1 cellular context compared by ENCODE assay signal in the genomic region with DNA sequence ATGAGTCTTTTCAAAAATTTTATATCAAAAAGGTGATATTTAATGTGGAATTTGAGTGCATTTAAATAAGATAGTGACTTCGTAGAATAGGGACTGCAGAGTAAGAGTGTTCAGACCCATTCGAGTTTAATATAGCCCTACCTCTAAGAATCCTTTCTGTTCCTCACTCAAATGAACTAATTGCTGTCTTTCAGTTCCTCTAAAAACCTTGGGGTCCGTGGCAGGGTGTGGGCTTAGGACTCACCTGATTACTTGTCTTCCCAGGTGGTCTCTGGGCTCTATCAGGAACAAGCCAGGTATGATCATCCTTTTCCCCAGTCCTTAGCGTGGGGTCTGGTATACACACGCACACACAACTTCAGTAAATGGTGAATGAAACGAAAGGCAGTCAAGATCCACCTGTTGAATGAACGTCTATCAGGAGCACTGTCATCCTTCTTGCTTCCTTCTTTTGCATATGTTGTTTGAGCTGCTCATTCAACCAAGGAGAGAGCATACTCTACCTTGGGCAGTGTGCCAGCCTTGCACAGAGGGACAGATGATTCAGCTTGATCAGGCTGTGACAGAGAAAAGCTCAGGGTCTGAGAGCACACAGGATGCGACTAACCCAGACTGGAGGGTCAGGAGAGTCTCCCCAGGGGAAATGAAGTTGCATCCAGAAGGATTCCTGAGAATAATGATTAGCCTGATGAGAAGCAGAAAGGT.
A peak's percentile ranks its signal among the peaks of the same experiment; 100 is the strongest.
TF ChIP-seq lines count a peak whose summit lies in the region.

No MANE protein-coding gene starts in this region.

TF ChIP-seq in GM12878, 131 proteins besides CTCF, POLR2A, EP300 and RAD21 (continued from another document and continues in another):
- 0 out of 2 replicates have a peak, but pooled peaks have one; percentile 15 for TF ChIP-seq MAX (IDR thresholded peaks at IDR 0.05; ENCODE audit: low read depth, low read length)
- TF ChIP-seq CREB1 (IDR thresholded peaks at IDR 0.05; ENCODE audit: low read depth) = no peak
- TF ChIP-seq FOXM1 (IDR thresholded peaks at IDR 0.05; ENCODE audit: low read depth, low read length) = no peak
- no peak for TF ChIP-seq RAD51 (IDR thresholded peaks at IDR 0.05)
- no peak for TF ChIP-seq EGR1 (IDR thresholded peaks at IDR 0.05; ENCODE audit: borderline replicate concordance in 1 of 2, low read depth in 2 of 2, low read length in 2 of 2)
- TF ChIP-seq, protein P1, sequence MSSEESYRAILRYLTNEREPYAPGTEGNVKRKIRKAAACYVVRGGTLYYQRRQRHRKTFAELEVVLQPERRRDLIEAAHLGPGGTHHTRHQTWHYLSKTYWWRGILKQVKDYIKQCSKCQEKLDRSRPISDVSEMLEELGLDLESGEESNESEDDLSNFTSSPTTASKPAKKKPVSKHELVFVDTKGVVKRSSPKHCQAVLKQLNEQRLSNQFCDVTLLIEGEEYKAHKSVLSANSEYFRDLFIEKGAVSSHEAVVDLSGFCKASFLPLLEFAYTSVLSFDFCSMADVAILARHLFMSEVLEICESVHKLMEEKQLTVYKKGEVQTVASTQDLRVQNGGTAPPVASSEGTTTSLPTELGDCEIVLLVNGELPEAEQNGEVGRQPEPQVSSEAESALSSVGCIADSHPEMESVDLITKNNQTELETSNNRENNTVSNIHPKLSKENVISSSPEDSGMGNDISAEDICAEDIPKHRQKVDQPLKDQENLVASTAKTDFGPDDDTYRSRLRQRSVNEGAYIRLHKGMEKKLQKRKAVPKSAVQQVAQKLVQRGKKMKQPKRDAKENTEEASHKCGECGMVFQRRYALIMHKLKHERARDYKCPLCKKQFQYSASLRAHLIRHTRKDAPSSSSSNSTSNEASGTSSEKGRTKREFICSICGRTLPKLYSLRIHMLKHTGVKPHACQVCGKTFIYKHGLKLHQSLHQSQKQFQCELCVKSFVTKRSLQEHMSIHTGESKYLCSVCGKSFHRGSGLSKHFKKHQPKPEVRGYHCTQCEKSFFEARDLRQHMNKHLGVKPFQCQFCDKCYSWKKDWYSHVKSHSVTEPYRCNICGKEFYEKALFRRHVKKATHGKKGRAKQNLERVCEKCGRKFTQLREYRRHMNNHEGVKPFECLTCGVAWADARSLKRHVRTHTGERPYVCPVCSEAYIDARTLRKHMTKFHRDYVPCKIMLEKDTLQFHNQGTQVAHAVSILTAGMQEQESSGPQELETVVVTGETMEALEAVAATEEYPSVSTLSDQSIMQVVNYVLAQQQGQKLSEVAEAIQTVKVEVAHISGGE (CRISPR knock-in tag; IDR thresholded peaks at IDR 0.05) = no peak
- no peak for TF ChIP-seq KLF5 (IDR thresholded peaks at IDR 0.05; ENCODE audit: partially characterized antibody)
- TF ChIP-seq REST (IDR thresholded peaks at IDR 0.05; ENCODE audit: low read depth, low read length) = no peak
- TF ChIP-seq SMAD1 (IDR thresholded peaks at IDR 0.05; ENCODE audit: low read depth, partially characterized antibody) = peak; percentile 85
- TF ChIP-seq, protein P2, sequence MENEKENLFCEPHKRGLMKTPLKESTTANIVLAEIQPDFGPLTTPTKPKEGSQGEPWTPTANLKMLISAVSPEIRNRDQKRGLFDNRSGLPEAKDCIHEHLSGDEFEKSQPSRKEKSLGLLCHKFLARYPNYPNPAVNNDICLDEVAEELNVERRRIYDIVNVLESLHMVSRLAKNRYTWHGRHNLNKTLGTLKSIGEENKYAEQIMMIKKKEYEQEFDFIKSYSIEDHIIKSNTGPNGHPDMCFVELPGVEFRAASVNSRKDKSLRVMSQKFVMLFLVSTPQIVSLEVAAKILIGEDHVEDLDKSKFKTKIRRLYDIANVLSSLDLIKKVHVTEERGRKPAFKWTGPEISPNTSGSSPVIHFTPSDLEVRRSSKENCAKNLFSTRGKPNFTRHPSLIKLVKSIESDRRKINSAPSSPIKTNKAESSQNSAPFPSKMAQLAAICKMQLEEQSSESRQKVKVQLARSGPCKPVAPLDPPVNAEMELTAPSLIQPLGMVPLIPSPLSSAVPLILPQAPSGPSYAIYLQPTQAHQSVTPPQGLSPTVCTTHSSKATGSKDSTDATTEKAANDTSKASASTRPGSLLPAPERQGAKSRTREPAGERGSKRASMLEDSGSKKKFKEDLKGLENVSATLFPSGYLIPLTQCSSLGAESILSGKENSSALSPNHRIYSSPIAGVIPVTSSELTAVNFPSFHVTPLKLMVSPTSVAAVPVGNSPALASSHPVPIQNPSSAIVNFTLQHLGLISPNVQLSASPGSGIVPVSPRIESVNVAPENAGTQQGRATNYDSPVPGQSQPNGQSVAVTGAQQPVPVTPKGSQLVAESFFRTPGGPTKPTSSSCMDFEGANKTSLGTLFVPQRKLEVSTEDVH (IDR thresholded peaks at IDR 0.05; ENCODE audit: low read depth, partially characterized antibody) = no peak
- TF ChIP-seq, protein P3, sequence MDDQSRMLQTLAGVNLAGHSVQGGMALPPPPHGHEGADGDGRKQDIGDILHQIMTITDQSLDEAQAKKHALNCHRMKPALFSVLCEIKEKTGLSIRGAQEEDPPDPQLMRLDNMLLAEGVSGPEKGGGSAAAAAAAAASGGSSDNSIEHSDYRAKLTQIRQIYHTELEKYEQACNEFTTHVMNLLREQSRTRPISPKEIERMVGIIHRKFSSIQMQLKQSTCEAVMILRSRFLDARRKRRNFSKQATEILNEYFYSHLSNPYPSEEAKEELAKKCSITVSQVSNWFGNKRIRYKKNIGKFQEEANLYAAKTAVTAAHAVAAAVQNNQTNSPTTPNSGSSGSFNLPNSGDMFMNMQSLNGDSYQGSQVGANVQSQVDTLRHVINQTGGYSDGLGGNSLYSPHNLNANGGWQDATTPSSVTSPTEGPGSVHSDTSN (IDR thresholded peaks at IDR 0.05; ENCODE audit: insufficient replicate concordance, low read depth, low read length) = no peak
- TF ChIP-seq BMI1 (IDR thresholded peaks at IDR 0.05; ENCODE audit: borderline replicate concordance) = no peak
- no peak for TF ChIP-seq ZNF592 (IDR thresholded peaks at IDR 0.05)
- TF ChIP-seq CHD4 (IDR thresholded peaks at IDR 0.05) = no peak
- TF ChIP-seq ZNF207 (IDR thresholded peaks at IDR 0.05; ENCODE audit: borderline replicate concordance) = no peak
- TF ChIP-seq ZBED1 (IDR thresholded peaks at IDR 0.05; ENCODE audit: borderline replicate concordance) = peak; percentile 33; the same call in 1 of the 2 replicates
- no peak for TF ChIP-seq STAT1 (conservative IDR thresholded peaks at IDR 0.05)
- peak; percentile 62 for TF ChIP-seq PKNOX1 (IDR thresholded peaks at IDR 0.05)
- TF ChIP-seq USF2 (IDR thresholded peaks at IDR 0.05; ENCODE audit: borderline replicate concordance, low read depth, low read length) = no peak
- TF ChIP-seq, protein P4, sequence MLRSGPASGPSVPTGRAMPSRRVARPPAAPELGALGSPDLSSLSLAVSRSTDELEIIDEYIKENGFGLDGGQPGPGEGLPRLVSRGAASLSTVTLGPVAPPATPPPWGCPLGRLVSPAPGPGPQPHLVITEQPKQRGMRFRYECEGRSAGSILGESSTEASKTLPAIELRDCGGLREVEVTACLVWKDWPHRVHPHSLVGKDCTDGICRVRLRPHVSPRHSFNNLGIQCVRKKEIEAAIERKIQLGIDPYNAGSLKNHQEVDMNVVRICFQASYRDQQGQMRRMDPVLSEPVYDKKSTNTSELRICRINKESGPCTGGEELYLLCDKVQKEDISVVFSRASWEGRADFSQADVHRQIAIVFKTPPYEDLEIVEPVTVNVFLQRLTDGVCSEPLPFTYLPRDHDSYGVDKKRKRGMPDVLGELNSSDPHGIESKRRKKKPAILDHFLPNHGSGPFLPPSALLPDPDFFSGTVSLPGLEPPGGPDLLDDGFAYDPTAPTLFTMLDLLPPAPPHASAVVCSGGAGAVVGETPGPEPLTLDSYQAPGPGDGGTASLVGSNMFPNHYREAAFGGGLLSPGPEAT (IDR thresholded peaks at IDR 0.05; ENCODE audit: low read depth) = no peak; the same call in 1 of the 2 replicates
- no peak for TF ChIP-seq RCOR1 (conservative IDR thresholded peaks at IDR 0.05; ENCODE audit: low read depth, low read length)
- TF ChIP-seq CHD2 (IDR thresholded peaks at IDR 0.05; ENCODE audit: borderline replicate concordance, low read depth, low read length) = no peak
- TF ChIP-seq, protein P5, sequence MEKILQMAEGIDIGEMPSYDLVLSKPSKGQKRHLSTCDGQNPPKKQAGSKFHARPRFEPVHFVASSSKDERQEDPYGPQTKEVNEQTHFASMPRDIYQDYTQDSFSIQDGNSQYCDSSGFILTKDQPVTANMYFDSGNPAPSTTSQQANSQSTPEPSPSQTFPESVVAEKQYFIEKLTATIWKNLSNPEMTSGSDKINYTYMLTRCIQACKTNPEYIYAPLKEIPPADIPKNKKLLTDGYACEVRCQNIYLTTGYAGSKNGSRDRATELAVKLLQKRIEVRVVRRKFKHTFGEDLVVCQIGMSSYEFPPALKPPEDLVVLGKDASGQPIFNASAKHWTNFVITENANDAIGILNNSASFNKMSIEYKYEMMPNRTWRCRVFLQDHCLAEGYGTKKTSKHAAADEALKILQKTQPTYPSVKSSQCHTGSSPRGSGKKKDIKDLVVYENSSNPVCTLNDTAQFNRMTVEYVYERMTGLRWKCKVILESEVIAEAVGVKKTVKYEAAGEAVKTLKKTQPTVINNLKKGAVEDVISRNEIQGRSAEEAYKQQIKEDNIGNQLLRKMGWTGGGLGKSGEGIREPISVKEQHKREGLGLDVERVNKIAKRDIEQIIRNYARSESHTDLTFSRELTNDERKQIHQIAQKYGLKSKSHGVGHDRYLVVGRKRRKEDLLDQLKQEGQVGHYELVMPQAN (conservative IDR thresholded peaks at IDR 0.05) = no peak
- no peak for TF ChIP-seq SIX5 (IDR thresholded peaks at IDR 0.05; ENCODE audit: low read depth, low read length, severe bottlenecking)
- TF ChIP-seq NFIC (IDR thresholded peaks at IDR 0.05; ENCODE audit: low read depth, low read length) = peak; percentile 75; the same call in 1 of the 2 replicates
- TF ChIP-seq NFXL1 (IDR thresholded peaks at IDR 0.05; ENCODE audit: borderline replicate concordance) = no peak
- peak; percentile 7; the same call in 1 of the 2 replicates for TF ChIP-seq CREM (IDR thresholded peaks at IDR 0.05; ENCODE audit: low read depth)
- peak; percentile 25; the same call in 1 of the 2 replicates for TF ChIP-seq BCL11A (IDR thresholded peaks at IDR 0.05; ENCODE audit: low read depth, low read length)
- TF ChIP-seq GABPA (IDR thresholded peaks at IDR 0.05; ENCODE audit: low read depth) = no peak
- TF ChIP-seq LARP7 (IDR thresholded peaks at IDR 0.05) = no peak
